In the genomic region with DNA sequence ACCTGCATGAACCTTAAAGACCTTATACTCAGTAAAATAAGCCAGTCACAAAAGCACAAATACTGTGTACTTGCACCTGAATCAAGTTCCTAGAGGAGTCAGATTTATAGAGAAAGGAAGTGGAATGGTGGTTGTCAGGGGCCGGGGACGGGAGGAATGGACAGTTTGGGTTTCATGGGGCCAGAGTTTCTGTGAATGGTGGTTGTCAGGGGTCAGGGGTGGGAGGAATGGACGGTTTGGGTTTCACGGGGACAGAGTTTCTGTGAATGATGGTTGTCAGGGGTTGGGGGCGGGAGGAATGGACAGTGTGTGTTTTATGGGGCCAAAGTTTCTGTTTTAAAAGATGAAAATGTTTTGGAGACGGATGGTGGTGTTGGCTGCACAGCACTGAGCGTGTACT, we compare ENCODE assay signal across 35 cellular contexts.
"Had no signal": no experiment of that assay in that cellular context is flagged by ENCODE, and none has a peak within 500 bp of the region (broad histone marks: within the 10 kb centered on the region; RNA-seq: fewer than 3 reads in every experiment).

No MANE protein-coding gene starts in this region.

- H3K27ac Mint-ChIP-seq: activated B cell treated with CpG ODN at 0.5 μM for 24 hours; activated CD4-positive, alpha-beta memory T cell treated with anti-CD3 and anti-CD28 coated beads for 36 hours; activated CD4-positive, alpha-beta T cell treated with anti-CD3 and anti-CD28 coated beads, Interleukin-2, amount 10 ng/mL, durations not matched to agents 24 days and 14 days; activated CD8-positive, alpha-beta T cell treated with anti-CD3 and anti-CD28 coated beads for 36 hours; activated naive CD4-positive, alpha-beta T cell treated with anti-CD3 and anti-CD28 coated beads, Interleukin-2, amount 10 ng/mL, durations not matched to agents 7 days and 5 days; activated naive CD4-positive, alpha-beta T cell treated with anti-CD3 and anti-CD28 coated beads, Interleukin-2, amount 50 U/mL, for 24 hours; activated naive CD8-positive, alpha-beta T cell; activated naive CD8-positive, alpha-beta T cell treated with anti-CD3 and anti-CD28 coated beads, Interleukin-2, amount 10 ng/mL, durations not matched to agents 7 days and 5 days; activated T-cell treated with anti-CD3 and anti-CD28 coated beads, Interleukin-2, amount 50 U/mL, for 72 hours; activated T-helper 1 cell treated with anti-CD3 and anti-CD28 coated beads, Interleukin-12 subunit alpha, Interleukin-12 subunit beta, Interleukin-2, Interleukin-4 antibody, amounts not matched to agents 30 ng/mL and 10 ng/mL and 1 ng/mL, durations not matched to agents 14 hours and 24 hours and 36 hours; activated T-helper 17 cell treated with anti-CD3 and anti-CD28 coated beads, Interleukin-2, amount 50 U/mL, for 72 hours; T-helper 1 cell treated with Interleukin-12 subunit alpha and Interleukin-12 subunit beta and Interleukin-4 antibody, amounts not matched to agents 30 μg/mL and 1 μg/mL, for 36 hours; T-helper 2 cell treated with Interferon-gamma antibody and Interleukin-4, amounts not matched to agents 5 μg/mL and 100 μg/mL, for 36 hours had no signal

- ATAC-seq: activated CD8-positive, alpha-beta T cell treated with anti-CD3 and anti-CD28 coated beads for 36 hours; activated T-cell treated with anti-CD3 and anti-CD28 coated beads, Interleukin-2, amount 50 U/mL, for 4 hours; activated T-cell treated with anti-CD3 and anti-CD28 coated beads, Interleukin-2, amount 50 U/mL, for 72 hours; activated T-helper 17 cell treated with anti-CD3 and anti-CD28 coated beads, Interleukin-2, amount 50 U/mL, for 72 hours; body of pancreas had no signal

- H3K27ac ChIP-seq: adrenal gland, body of pancreas, brain microvascular endothelial cell, breast epithelium, VCaP had no signal

- H3K36me3 Mint-ChIP-seq: activated CD4-positive, alpha-beta memory T cell treated with anti-CD3 and anti-CD28 coated beads for 36 hours; activated naive CD4-positive, alpha-beta T cell treated with anti-CD3 and anti-CD28 coated beads, Interleukin-2, amount 10 ng/mL, durations not matched to agents 7 days and 5 days; activated naive CD4-positive, alpha-beta T cell treated with anti-CD3 and anti-CD28 coated beads, Interleukin-2, amount 50 U/mL, for 24 hours; activated naive CD8-positive, alpha-beta T cell; activated naive CD8-positive, alpha-beta T cell treated with anti-CD3 and anti-CD28 coated beads, Interleukin-2, amount 10 ng/mL, durations not matched to agents 7 days and 5 days had no signal

- DNase-seq: activated B cell treated with CpG ODN at 0.5 μM for 24 hours; activated CD4-positive, alpha-beta memory T cell treated with anti-CD3 and anti-CD28 coated beads for 36 hours; activated CD4-positive, alpha-beta T cell treated with anti-CD3 and anti-CD28 coated beads for 4 hours; activated CD4-positive, alpha-beta T cell treated with anti-CD3 and anti-CD28 coated beads, Interleukin-2, amount 10 ng/mL, durations not matched to agents 24 days and 14 days; activated CD4-positive, alpha-beta T cell treated with anti-CD3 and anti-CD28 coated beads, Interleukin-2, amount 50 U/mL, for 1 hour; activated CD4-positive, alpha-beta T cell treated with anti-CD3 and anti-CD28 coated beads, Interleukin-2, amount 50 U/mL, for 4 hours; activated CD4-positive, CD25-positive, alpha-beta regulatory T cell treated with anti-CD3 and anti-CD28 coated beads, Interleukin-2, amount 50 U/mL, for 72 hours; activated CD8-positive, alpha-beta memory T cell treated with anti-CD3 and anti-CD28 coated beads, Interleukin-2, amount 50 U/mL, for 4 hours; activated CD8-positive, alpha-beta T cell treated with anti-CD3 and anti-CD28 coated beads for 36 hours; activated effector memory CD4-positive, alpha-beta T cell treated with anti-CD3 and anti-CD28 coated beads, Interleukin-2, amount 50 U/mL, for 16 hours; activated naive CD4-positive, alpha-beta T cell treated with anti-CD3 and anti-CD28 coated beads, Interleukin-2, amount 10 ng/mL, durations not matched to agents 7 days and 5 days; activated naive CD4-positive, alpha-beta T cell treated with Interleukin-2 at 50 U/mL for 16 hours; activated naive CD8-positive, alpha-beta T cell treated with anti-CD3 and anti-CD28 coated beads, Interleukin-2, amount 10 ng/mL, durations not matched to agents 7 days and 5 days; activated T-cell treated with anti-CD3 and anti-CD28 coated beads for 4 hours; activated T-cell treated with anti-CD3 and anti-CD28 coated beads, Interleukin-2, amount 50 U/mL, for 1 hour; activated T-cell treated with anti-CD3 and anti-CD28 coated beads, Interleukin-2, amount 50 U/mL, for 4 hours; activated T-cell treated with anti-CD3 and anti-CD28 coated beads, Interleukin-2, amount 50 U/mL, for 72 hours; adrenal gland; amniotic stem cell; aorta; body of pancreas; brain microvascular endothelial cell; central memory CD4-positive, alpha-beta T cell; SW 1271; T-helper 1 cell; T-helper 2 cell; T-helper 9 cell had no signal

- H3K36me3 ChIP-seq: adrenal gland, brain microvascular endothelial cell, breast epithelium had no signal

- H3K27me3 ChIP-seq: adrenal gland, body of pancreas, brain microvascular endothelial cell had no signal

- H3K4me1 Mint-ChIP-seq: activated B cell treated with CpG ODN at 0.5 μM for 24 hours; activated CD4-positive, alpha-beta T cell treated with anti-CD3 and anti-CD28 coated beads, Interleukin-2, amount 10 ng/mL, durations not matched to agents 24 days and 14 days; activated naive CD4-positive, alpha-beta T cell treated with anti-CD3 and anti-CD28 coated beads, Interleukin-2, amount 10 ng/mL, durations not matched to agents 7 days and 5 days; activated naive CD4-positive, alpha-beta T cell treated with anti-CD3 and anti-CD28 coated beads, Interleukin-2, amount 50 U/mL, for 24 hours; activated naive CD8-positive, alpha-beta T cell treated with anti-CD3 and anti-CD28 coated beads, Interleukin-2, amount 10 ng/mL, durations not matched to agents 7 days and 5 days; activated T-helper 17 cell treated with anti-CD3 and anti-CD28 coated beads, Interleukin-2, amount 50 U/mL, for 72 hours had no signal

- H3K4me1 ChIP-seq: adrenal gland, body of pancreas, breast epithelium had no signal

- H3K4me3 Mint-ChIP-seq: activated B cell treated with CpG ODN at 0.5 μM for 24 hours; activated CD4-positive, alpha-beta memory T cell treated with anti-CD3 and anti-CD28 coated beads for 36 hours; activated CD4-positive, alpha-beta T cell treated with anti-CD3 and anti-CD28 coated beads, Interleukin-2, amount 10 ng/mL, durations not matched to agents 24 days and 14 days; activated CD8-positive, alpha-beta T cell treated with anti-CD3 and anti-CD28 coated beads for 36 hours; activated naive CD4-positive, alpha-beta T cell treated with anti-CD3 and anti-CD28 coated beads, Interleukin-2, amount 10 ng/mL, durations not matched to agents 7 days and 5 days; activated naive CD4-positive, alpha-beta T cell treated with anti-CD3 and anti-CD28 coated beads, Interleukin-2, amount 50 U/mL, for 24 hours; activated naive CD8-positive, alpha-beta T cell; activated naive CD8-positive, alpha-beta T cell treated with anti-CD3 and anti-CD28 coated beads, Interleukin-2, amount 10 ng/mL, durations not matched to agents 7 days and 5 days; activated T-cell treated with anti-CD3 and anti-CD28 coated beads, Interleukin-2, amount 50 U/mL, for 4 hours; activated T-cell treated with anti-CD3 and anti-CD28 coated beads, Interleukin-2, amount 50 U/mL, for 72 hours; activated T-helper 1 cell treated with anti-CD3 and anti-CD28 coated beads, Interleukin-12 subunit alpha, Interleukin-12 subunit beta, Interleukin-2, Interleukin-4 antibody, amounts not matched to agents 30 ng/mL and 10 ng/mL and 1 ng/mL, durations not matched to agents 14 hours and 24 hours and 36 hours; activated T-helper 17 cell treated with anti-CD3 and anti-CD28 coated beads, Interleukin-2, amount 50 U/mL, for 72 hours; T-helper 1 cell treated with Interleukin-12 subunit alpha and Interleukin-12 subunit beta and Interleukin-4 antibody, amounts not matched to agents 30 μg/mL and 1 μg/mL, for 36 hours; T-helper 2 cell treated with Interferon-gamma antibody and Interleukin-4, amounts not matched to agents 5 μg/mL and 100 μg/mL, for 36 hours had no signal

- H3K9me3 ChIP-seq: adrenal gland, body of pancreas, breast epithelium had no signal

- H3K9me3 Mint-ChIP-seq: activated B cell treated with CpG ODN at 0.5 μM for 24 hours; activated CD4-positive, alpha-beta memory T cell treated with anti-CD3 and anti-CD28 coated beads for 36 hours; activated CD4-positive, alpha-beta T cell treated with anti-CD3 and anti-CD28 coated beads, Interleukin-2, amount 10 ng/mL, durations not matched to agents 24 days and 14 days; activated CD8-positive, alpha-beta T cell treated with anti-CD3 and anti-CD28 coated beads for 36 hours; activated naive CD4-positive, alpha-beta T cell treated with anti-CD3 and anti-CD28 coated beads, Interleukin-2, amount 10 ng/mL, durations not matched to agents 7 days and 5 days; activated naive CD4-positive, alpha-beta T cell treated with anti-CD3 and anti-CD28 coated beads, Interleukin-2, amount 50 U/mL, for 24 hours; activated naive CD8-positive, alpha-beta T cell treated with anti-CD3 and anti-CD28 coated beads, Interleukin-2, amount 10 ng/mL, durations not matched to agents 7 days and 5 days; activated T-cell treated with anti-CD3 and anti-CD28 coated beads, Interleukin-2, amount 50 U/mL, for 4 hours; activated T-cell treated with anti-CD3 and anti-CD28 coated beads, Interleukin-2, amount 50 U/mL, for 72 hours; activated T-helper 1 cell treated with anti-CD3 and anti-CD28 coated beads, Interleukin-12 subunit alpha, Interleukin-12 subunit beta, Interleukin-2, Interleukin-4 antibody, amounts not matched to agents 30 ng/mL and 10 ng/mL and 1 ng/mL, durations not matched to agents 14 hours and 24 hours and 36 hours; activated T-helper 17 cell treated with anti-CD3 and anti-CD28 coated beads, Interleukin-2, amount 50 U/mL, for 72 hours; T-helper 1 cell treated with Interleukin-12 subunit alpha and Interleukin-12 subunit beta and Interleukin-4 antibody, amounts not matched to agents 30 μg/mL and 1 μg/mL, for 36 hours; T-helper 2 cell treated with Interferon-gamma antibody and Interleukin-4, amounts not matched to agents 5 μg/mL and 100 μg/mL, for 36 hours had no signal

- H3K4me3 ChIP-seq: adrenal gland, body of pancreas, breast epithelium had no signal

- H3K27me3 Mint-ChIP-seq: activated CD4-positive, alpha-beta memory T cell treated with anti-CD3 and anti-CD28 coated beads for 36 hours; activated CD4-positive, alpha-beta T cell treated with anti-CD3 and anti-CD28 coated beads, Interleukin-2, amount 10 ng/mL, durations not matched to agents 24 days and 14 days; activated naive CD4-positive, alpha-beta T cell treated with anti-CD3 and anti-CD28 coated beads, Interleukin-2, amount 10 ng/mL, durations not matched to agents 7 days and 5 days had no signal
